ENCODE assay signal across 8 cellular contexts in genomic region chr15:76905013-76905839, GRCh38. TPM values are rescaled to one million over a fixed set of nuclear protein-coding genes. Genes with fewer than 3 reads are reported as not detected.
A peak's percentile ranks its signal among the peaks of the same experiment; 100 is the strongest.
DNase-seq lines count a peak whose midpoint lies in the region; ATAC-seq and TF ChIP-seq lines count a peak whose summit lies in the region.

Gene SCAPER, minus strand, starts transcription at chr15:76905340. Its CDS starts 21,523 bp downstream, at chr15:76883817.

- H3K4me3 ChIP-seq in Loucy (ENCODE audit: low read length, poor library complexity, severe bottlenecking) (peak within 1 kb of the TSS; percentile 83), fibroblast of villous mesenchyme (ENCODE audit: low read depth, low read length) (peak within 1 kb of the TSS; percentile 93), neural cell (ENCODE audit: low read length) (peak within 1 kb of the TSS; percentile 96)

- no peaks in the 10 kb centered on the region for H3K9me3 Mint-ChIP-seq in stimulated activated naive CD8-positive, alpha-beta T cell treated with anti-CD3 and anti-CD28 coated beads, Interleukin-15, amount 100 ng/mL, for 72 hours

- H3K4me3 Mint-ChIP-seq in stimulated activated naive CD8-positive, alpha-beta T cell treated with anti-CD3 and anti-CD28 coated beads, Interleukin-15, amount 100 ng/mL, for 72 hours = peak within 1 kb of the TSS; percentile 96 to 97

- H3K4me2 ChIP-seq in Loucy (ENCODE audit: low read depth, low read length, poor library complexity, severe bottlenecking) (peak within 1 kb of the TSS; percentile 90), neural cell (ENCODE audit: low read length) (peak within 1 kb of the TSS; percentile 90)

- H4K20me1 ChIP-seq in Loucy (ENCODE audit: insufficient read depth, low read length, poor library complexity, severe bottlenecking) (peaks cover 4% of the 10 kb centered on the region), neural cell (ENCODE audit: insufficient read depth) (no peaks in the 10 kb centered on the region)

- TF ChIP-seq RAD21 in neural cell (conservative IDR thresholded peaks at IDR 0.05) = peak; percentile 25

- peaks cover 24% of the 10 kb centered on the region for H3K4me1 ChIP-seq in Loucy (ENCODE audit: insufficient read depth, low read length, poor library complexity, severe bottlenecking)

- no peaks in the 10 kb centered on the region for H3K9me2 ChIP-seq in Loucy (replicated peaks; ENCODE audit: low read depth, low read length)
- H3K9me2 ChIP-seq in neural cell (ENCODE audit: insufficient read depth, low read length) = no peaks in the 10 kb centered on the region

- H3K27ac ChIP-seq in neural cell (ENCODE audit: low read length) = peak within 1 kb of the TSS; percentile 93

- no peaks in the 10 kb centered on the region for H3K27me3 ChIP-seq in Loucy (ENCODE audit: insufficient read depth, low read length, poor library complexity, severe bottlenecking)
- no peaks in the 10 kb centered on the region for H3K27me3 ChIP-seq in neural cell (ENCODE audit: insufficient read depth, low read depth, low read length)

- H3K9ac ChIP-seq in Loucy (ENCODE audit: low read depth, low read length, poor library complexity, severe bottlenecking) (peak within 1 kb of the TSS; percentile 78), neural cell (ENCODE audit: low read length) (peak within 1 kb of the TSS; percentile 96)

- peak within 1 kb of the TSS; percentile 98 for H2AFZ ChIP-seq in Loucy (ENCODE audit: low read length)
- peak within 1 kb of the TSS; percentile 98 for H2AFZ ChIP-seq in neural cell (ENCODE audit: low read depth, low read length)

- peak within 1 kb of the TSS; percentile 97 to 98 for H3K27ac Mint-ChIP-seq in stimulated activated naive CD8-positive, alpha-beta T cell treated with anti-CD3 and anti-CD28 coated beads, Interleukin-15, amount 100 ng/mL, for 72 hours

- H3K79me2 ChIP-seq in Loucy (ENCODE audit: insufficient read depth, low read length) (peaks cover 16% of the 10 kb centered on the region; the same call in 1 of the 2 replicates), neural cell (replicated peaks; ENCODE audit: insufficient read depth, low read length) (peaks cover 14% of the 10 kb centered on the region)

- peak; percentile 9 for TF ChIP-seq EP300 in neural cell (conservative IDR thresholded peaks at IDR 0.05; ENCODE audit: poor library complexity, severe bottlenecking)

- H3K27me3 Mint-ChIP-seq in stimulated activated naive CD8-positive, alpha-beta T cell treated with anti-CD3 and anti-CD28 coated beads, Interleukin-15, amount 100 ng/mL, for 72 hours = no peaks in the 10 kb centered on the region

- H3F3A ChIP-seq in Loucy (ENCODE audit: low read depth) (no peaks in the 10 kb centered on the region), neural cell (ENCODE audit: insufficient read depth, low read length, poor library complexity, severe bottlenecking) (no peaks in the 10 kb centered on the region)

- H3K36me3 ChIP-seq in Loucy (ENCODE audit: insufficient read depth, low read length) (no peaks in the 10 kb centered on the region), neural cell (ENCODE audit: insufficient read depth, low read length) (no peaks in the 10 kb centered on the region)

- no peak for TF ChIP-seq CTCF in Loucy (conservative IDR thresholded peaks at IDR 0.05; ENCODE audit: low read length)
- TF ChIP-seq CTCF in fibroblast of villous mesenchyme (IDR thresholded peaks at IDR 0.05; ENCODE audit: insufficient read depth, low read depth, low read length) = no peak
- TF ChIP-seq CTCF in neural cell (IDR thresholded peaks at IDR 0.05; ENCODE audit: poor library complexity, severe bottlenecking) = peak; percentile 29

- ATAC-seq in stimulated activated naive CD8-positive, alpha-beta T cell treated with anti-CD3 and anti-CD28 coated beads, Interleukin-15, amount 100 ng/mL, for 72 hours = peak; percentile 94

- H3K4me1 Mint-ChIP-seq in stimulated activated naive CD8-positive, alpha-beta T cell treated with anti-CD3 and anti-CD28 coated beads, Interleukin-15, amount 100 ng/mL, for 72 hours = peaks cover 36% of the 10 kb centered on the region

- H3K9me3 ChIP-seq in Loucy (ENCODE audit: insufficient read depth, low read depth, low read length) = no peaks in the 10 kb centered on the region
- no peaks in the 10 kb centered on the region for H3K9me3 ChIP-seq in neural cell (ENCODE audit: low read length)

- peak; percentile 89 for DNase-seq in EL
- DNase-seq in H4 (ENCODE audit: low spot score) = peak; percentile 68
- peak; percentile 83 for DNase-seq in SHP77 treated with DMSO at 0.1 percent for 48 hours (lab: John Stamatoyannopoulos, UW)
- peak; percentile 97 for DNase-seq in activated effector memory CD4-positive, alpha-beta T cell treated with anti-CD3 and anti-CD28 coated beads, Interleukin-2, amount 50 U/mL, for 16 hours
- peak; percentile 87 for DNase-seq in fibroblast of villous mesenchyme (ENCODE audit: low read depth)
- DNase-seq in stimulated activated naive CD8-positive, alpha-beta T cell treated with anti-CD3 and anti-CD28 coated beads, Interleukin-15, amount 100 ng/mL, for 72 hours = peak; percentile 89 to 91

TF ChIP-seq in neural cell, 6 proteins besides CTCF, POLR2A, EP300 and RAD21:
- TF ChIP-seq POLR2AphosphoS5 (IDR thresholded peaks at IDR 0.05) (peak; percentile 64), TAF1 (IDR thresholded peaks at IDR 0.05; ENCODE audit: low read depth) (peak; percentile 17), EZH2 (IDR thresholded peaks at IDR 0.05; ENCODE audit: borderline replicate concordance, insufficient read depth, low read length, poor library complexity, severe bottlenecking) (no peak), SMC3 (conservative IDR thresholded peaks at IDR 0.05; ENCODE audit: poor library complexity) (peak; percentile 42), REST (IDR thresholded peaks at IDR 0.05; ENCODE audit: borderline replicate concordance) (no peak), MXI1 (conservative IDR thresholded peaks at IDR 0.05; ENCODE audit: poor library complexity, severe bottlenecking) (peak; percentile 40)
TF ChIP-seq in neural cell: peak in this region for 4.

RNA-seq across cellular contexts. Expression of gene SCAPER, which starts in this region (rescaled TPM):
- total RNA-seq in H4 (2014; rRNA removed; shearing (Covaris generic)) = 2.5 and 10.0 TPM in 2 replicates
- 6.1 and 9.1 TPM in 2 replicates for total RNA-seq in fibroblast of villous mesenchyme
- polyA plus RNA-seq in neural cell = 59.9 and 77.1 TPM in 2 replicates
- 94.7 and 128 TPM in 2 replicates for polyA minus RNA-seq in neural cell

Comparison
In these comparisons a context has a peak if more than half of its experiments do, and no peak if none do; other contexts are left out.
1. Peak in every context shown above with its lines: DNase-seq, ATAC-seq, H3K4me3 ChIP-seq and H3K27ac ChIP-seq.